In the genomic region with DNA sequence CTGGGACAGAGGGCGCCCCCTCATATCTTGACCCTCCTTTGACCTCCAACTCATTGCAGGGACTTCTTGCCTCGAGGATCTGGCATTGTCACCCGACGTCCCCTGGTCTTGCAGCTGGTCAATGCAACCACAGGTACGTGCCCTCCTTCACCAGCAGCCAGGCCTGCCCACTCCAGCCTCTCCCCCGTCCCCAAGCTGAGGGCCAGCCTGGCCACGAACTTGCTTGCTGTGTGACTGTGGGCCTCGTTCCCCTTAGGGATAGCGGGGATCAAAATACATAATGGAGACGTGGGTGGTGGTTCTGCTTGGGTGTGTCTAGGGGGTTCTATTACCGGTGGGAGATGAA, we compare ENCODE assay signal across 7 cellular contexts. TPM values are rescaled to one million over a fixed set of nuclear protein-coding genes. Genes with fewer than 3 reads are reported as not detected.
DNase-seq lines count a peak whose midpoint lies in the region; ATAC-seq and TF ChIP-seq lines count a peak whose summit lies in the region.

No MANE protein-coding gene starts in this region.

- H3K9me3 Mint-ChIP-seq in activated T-helper 1 cell treated with anti-CD3 and anti-CD28 coated beads, Interleukin-12 subunit alpha, Interleukin-12 subunit beta, Interleukin-2, Interleukin-4 antibody, amounts not matched to agents 30 ng/mL and 10 ng/mL and 1 ng/mL, durations not matched to agents 14 hours and 24 hours and 36 hours = no peaks in the 10 kb centered on the region

- H3K27ac ChIP-seq in HCT116 (ENCODE audit: low read depth, low read length) = peak overlapping the region; percentile 36; the same call in 1 of the 2 replicates
- no peak overlapping the region for H3K27ac ChIP-seq in skeletal muscle tissue (ENCODE audit: low read depth, low read length)
- H3K27ac ChIP-seq in PC-3 (ENCODE audit: low read length) = no peak overlapping the region

- CTCF ChIA-PET in HCT116 (lab: Charles Lee) = interaction anchor here (0.7 to 1.7 kb wide), 4 partner anchors 18 to 93 kb away, joined by 3 to 5 read pairs (median 4); no protein-coding TSS in a partner anchor
- CTCF ChIA-PET in PC-3 (lab: Charles Lee) = interaction anchor here (0.5 kb wide), 1 partner anchor 12 kb away, joined by 7 read pairs; no protein-coding TSS in a partner anchor

- H3K4me3 Mint-ChIP-seq in activated T-helper 1 cell treated with anti-CD3 and anti-CD28 coated beads, Interleukin-12 subunit alpha, Interleukin-12 subunit beta, Interleukin-2, Interleukin-4 antibody, amounts not matched to agents 30 ng/mL and 10 ng/mL and 1 ng/mL, durations not matched to agents 14 hours and 24 hours and 36 hours = peak overlapping the region; percentile 75

- DNase-seq in HCT116 (ENCODE audit: low read depth, low spot score) (no peak), PC-3 (no peak)
- no peak for DNase-seq in activated T-helper 1 cell treated with anti-CD3 and anti-CD28 coated beads, Interleukin-12 subunit alpha, Interleukin-12 subunit beta, Interleukin-2, Interleukin-4 antibody, amounts not matched to agents 30 ng/mL and 10 ng/mL and 1 ng/mL, durations not matched to agents 14 hours and 24 hours and 36 hours (ENCODE audit: low spot score)
- no peak for DNase-seq in stimulated activated CD8-positive, alpha-beta memory T cell treated with anti-CD3 and anti-CD28 coated beads, Interleukin-4, amount 100 ng/mL, for 48 hours

- RAD21 ChIA-PET in HCT116 (lab: Charles Lee; ENCODE audit: low non-redundant PET in 1 of 2, low total read pairs in 2 of 2, uncharacterized antibody in 2 of 2, unreplicated experiment in 2 of 2) = interaction anchor here in 1 of 2 experiments (1.0 kb wide), 1 partner anchor 22 kb away, joined by 3 read pairs; no protein-coding TSS in a partner anchor

- TF ChIP-seq POLR2A in HCT116 (IDR thresholded peaks at IDR 0.05; ENCODE audit: borderline replicate concordance, extremely low read depth, insufficient read depth, insufficient read length) = no peak

- H2AFZ ChIP-seq in HCT116 (ENCODE audit: low read depth, low read length, poor library complexity, severe bottlenecking) (no peak overlapping the region), PC-3 (ENCODE audit: low read length) (no peak overlapping the region)

- H3K9me2 ChIP-seq in HCT116 (ENCODE audit: insufficient read depth) (no peaks in the 10 kb centered on the region), PC-3 (replicated peaks; ENCODE audit: low read length) (no peaks in the 10 kb centered on the region)

- POLR2A ChIA-PET in HCT116 (lab: Charles Lee) = interaction anchor here (0.8 to 1.1 kb wide), 2 partner anchors 25 to 32 kb away, joined by 3 read pairs; no protein-coding TSS in a partner anchor
- POLR2A ChIA-PET in PC-3 (lab: Charles Lee; ENCODE audit: unreplicated experiment) = no interaction called here

- H3K79me2 ChIP-seq in HCT116 (ENCODE audit: insufficient read depth, low read length) (no peaks in the 10 kb centered on the region), PC-3 (ENCODE audit: low read length) (no peaks in the 10 kb centered on the region)

- TF ChIP-seq CTCF in HCT116 (IDR thresholded peaks at IDR 0.05 in 2 of 3, conservative IDR thresholded peaks at IDR 0.05 in 1 of 3; ENCODE audit: borderline replicate concordance in 1 of 3, insufficient read depth in 1 of 3, low read depth in 2 of 3, low read length in 2 of 3) (no peak), PC-3 (conservative IDR thresholded peaks at IDR 0.05; ENCODE audit: low read depth, low read length) (no peak)

- H3K4me1 Mint-ChIP-seq in activated T-helper 1 cell treated with anti-CD3 and anti-CD28 coated beads, Interleukin-12 subunit alpha, Interleukin-12 subunit beta, Interleukin-2, Interleukin-4 antibody, amounts not matched to agents 30 ng/mL and 10 ng/mL and 1 ng/mL, durations not matched to agents 14 hours and 24 hours and 36 hours (ENCODE audit: low read depth) = peaks cover 7% of the 10 kb centered on the region

- H3K9ac ChIP-seq in HCT116 (ENCODE audit: low read length) (peak overlapping the region; percentile 60), iPS-15b (ENCODE audit: low read depth, low read length) (no peak overlapping the region), skeletal muscle tissue (ENCODE audit: low read depth in 1 of 3, low read length in 3 of 3) (peak overlapping the region in 1 of 3 donors; percentile 45), PC-3 (ENCODE audit: low read length) (no peak overlapping the region)

- intact Hi-C loops in HCT116 (cut with micrococcal nuclease) (no loop called here), PC-3 (cut with micrococcal nuclease) (no loop called here)
- intact Hi-C loops in activated T-helper 1 cell treated with anti-CD3 and anti-CD28 coated beads, Interleukin-12 subunit alpha, Interleukin-12 subunit beta, Interleukin-2, Interleukin-4 antibody, amounts not matched to agents 30 ng/mL and 10 ng/mL and 1 ng/mL, durations not matched to agents 14 hours and 24 hours and 36 hours (cut with micrococcal nuclease) = loop anchor here (1.0 to 5.0 kb wide), 10 partner anchors 15 to 810 kb away; partner anchors contain the start of genes BBLN, CIZ1, COQ4 and DNM1

- no peaks in the 10 kb centered on the region for H3K9me3 ChIP-seq in HCT116 (ENCODE audit: control insufficient read depth in 1 of 2, insufficient read depth in 1 of 2, low read depth in 1 of 2, low read length in 2 of 2)
- H3K9me3 ChIP-seq in iPS-15b (ENCODE audit: control insufficient read depth, insufficient read depth, low read length) = no peaks in the 10 kb centered on the region
- H3K9me3 ChIP-seq in skeletal muscle tissue (ENCODE audit: control insufficient read depth in 3 of 3, low read length in 3 of 3) = no peaks in the 10 kb centered on the region
- no peaks in the 10 kb centered on the region for H3K9me3 ChIP-seq in PC-3 (ENCODE audit: low read length)

- H3K4me2 ChIP-seq in HCT116 (ENCODE audit: low read length) (peak overlapping the region; percentile 85), PC-3 (ENCODE audit: low read length) (no peak overlapping the region)

- H3K36me3 ChIP-seq in HCT116 (ENCODE audit: control insufficient read depth in 1 of 2, insufficient read depth in 2 of 2, low read length in 2 of 2) = no peaks in the 10 kb centered on the region
- peaks cover 18% of the 10 kb centered on the region for H3K36me3 ChIP-seq in iPS-15b (ENCODE audit: control insufficient read depth, insufficient read depth, low read length)
- no peaks in the 10 kb centered on the region for H3K36me3 ChIP-seq in skeletal muscle tissue (ENCODE audit: control insufficient read depth in 3 of 3, insufficient read depth in 3 of 3, low read length in 3 of 3)
- H3K36me3 ChIP-seq in PC-3 (ENCODE audit: low read depth, low read length) = no peaks in the 10 kb centered on the region

- H4K20me1 ChIP-seq in HCT116 (ENCODE audit: insufficient read depth) = no peaks in the 10 kb centered on the region
- H4K20me1 ChIP-seq in PC-3 (ENCODE audit: low read length) = no peaks in the 10 kb centered on the region

- peak overlapping the region; percentile 41 to 52 for H3K4me3 ChIP-seq in HCT116 (replicated peaks in 1 of 2; ENCODE audit: low read depth in 1 of 2, low read length in 2 of 2)
- peak overlapping the region; percentile 56 for H3K4me3 ChIP-seq in iPS-15b (ENCODE audit: low read depth, low read length)
- peak overlapping the region in 2 of 3 donors; percentile 77 for H3K4me3 ChIP-seq in skeletal muscle tissue (ENCODE audit: low read length in 3 of 3)
- no peak overlapping the region for H3K4me3 ChIP-seq in PC-3 (ENCODE audit: low read length)

- no peaks in the 10 kb centered on the region for H3K36me3 Mint-ChIP-seq in activated T-helper 1 cell treated with anti-CD3 and anti-CD28 coated beads, Interleukin-12 subunit alpha, Interleukin-12 subunit beta, Interleukin-2, Interleukin-4 antibody, amounts not matched to agents 30 ng/mL and 10 ng/mL and 1 ng/mL, durations not matched to agents 14 hours and 24 hours and 36 hours (ENCODE audit: low read depth)

- H3F3A ChIP-seq in PC-3 (ENCODE audit: low read length, unreplicated experiment) = no peaks in the 10 kb centered on the region

- no peak; the same call in 1 of the 2 replicates for ATAC-seq in HCT116
- ATAC-seq in GM18519 (IDR thresholded peaks at IDR 0.05; ENCODE audit: low FRiP score, unreplicated experiment) = no peak
- ATAC-seq in PC-3 = no peak

- TSS peak; percentile 87 for BruUV-seq in HCT116 (replicated peaks; lab: Mats Ljungman, UMichigan)
- BruUV-seq in PC-3 (replicated peaks; lab: Mats Ljungman, UMichigan) = no TSS peak

- TF ChIP-seq RAD21 in HCT116 (IDR thresholded peaks at IDR 0.05; ENCODE audit: low read depth) = no peak

- peaks cover 1% of the 10 kb centered on the region for H3K27me3 Mint-ChIP-seq in activated T-helper 1 cell treated with anti-CD3 and anti-CD28 coated beads, Interleukin-12 subunit alpha, Interleukin-12 subunit beta, Interleukin-2, Interleukin-4 antibody, amounts not matched to agents 30 ng/mL and 10 ng/mL and 1 ng/mL, durations not matched to agents 14 hours and 24 hours and 36 hours (ENCODE audit: insufficient read depth)

- H3K27me3 ChIP-seq in HCT116 (ENCODE audit: insufficient read depth, low read length) = no peaks in the 10 kb centered on the region
- H3K27me3 ChIP-seq in iPS-15b (ENCODE audit: control insufficient read depth, insufficient read depth, low read length) = no peaks in the 10 kb centered on the region
- H3K27me3 ChIP-seq in skeletal muscle tissue (ENCODE audit: control insufficient read depth in 3 of 3, insufficient read depth in 3 of 3, low read length in 3 of 3) = peaks cover 0 to 3% (median 0%) of the 10 kb centered on the region in 3 donors
- no peaks in the 10 kb centered on the region for H3K27me3 ChIP-seq in PC-3 (ENCODE audit: low read length)

- H3K27ac Mint-ChIP-seq in activated T-helper 1 cell treated with anti-CD3 and anti-CD28 coated beads, Interleukin-12 subunit alpha, Interleukin-12 subunit beta, Interleukin-2, Interleukin-4 antibody, amounts not matched to agents 30 ng/mL and 10 ng/mL and 1 ng/mL, durations not matched to agents 14 hours and 24 hours and 36 hours = peak overlapping the region; percentile 4

- H3K4me1 ChIP-seq in HCT116 (ENCODE audit: control insufficient read depth in 1 of 2, insufficient read depth in 2 of 2, low read length in 2 of 2) = peaks cover 16 to 38% of the 10 kb centered on the region in 2 experiments
- H3K4me1 ChIP-seq in iPS-15b (ENCODE audit: control insufficient read depth, insufficient read depth, low read length) = no peaks in the 10 kb centered on the region
- H3K4me1 ChIP-seq in skeletal muscle tissue (ENCODE audit: control insufficient read depth in 3 of 3, insufficient read depth in 3 of 3, low read length in 3 of 3) = peaks cover 19 to 34% (median 24%) of the 10 kb centered on the region in 3 donors
- H3K4me1 ChIP-seq in PC-3 (ENCODE audit: insufficient read depth, low read length) = peaks cover 10% of the 10 kb centered on the region; the same call in 1 of the 2 replicates

RNA-seq across cellular contexts. Expression of gene DNM1, which starts 15.0 kb away (rescaled TPM):
- total RNA-seq in HCT116 (2021; ENCODE audit: unreplicated experiment) (12.0 TPM), skeletal muscle tissue (20.4 TPM), PC-3 (2014; rRNA removed) (24.1 and 36.4 TPM in 2 replicates)
- 10.3 and 11.1 TPM in 2 replicates for polyA plus RNA-seq in HCT116 (2012)
- total RNA-seq in activated T-helper 1 cell treated with anti-CD3 and anti-CD28 coated beads, Interleukin-12 subunit alpha, Interleukin-12 subunit beta, Interleukin-2, Interleukin-4 antibody, amounts not matched to agents 30 ng/mL and 10 ng/mL and 1 ng/mL, durations not matched to agents 14 hours and 24 hours and 36 hours = 1.4 and 1.8 TPM in 2 replicates

RNA-seq across cellular contexts. Expression of gene CIZ1, which starts 26.8 kb away (rescaled TPM):
- total RNA-seq in HCT116 (2021; ENCODE audit: unreplicated experiment) (144 TPM), skeletal muscle tissue (12.0 TPM), PC-3 (2014; rRNA removed) (46.1 and 67.7 TPM in 2 replicates)
- 132 and 147 TPM in 2 replicates for polyA plus RNA-seq in HCT116 (2012)
- 154 and 158 TPM in 2 replicates for total RNA-seq in activated T-helper 1 cell treated with anti-CD3 and anti-CD28 coated beads, Interleukin-12 subunit alpha, Interleukin-12 subunit beta, Interleukin-2, Interleukin-4 antibody, amounts not matched to agents 30 ng/mL and 10 ng/mL and 1 ng/mL, durations not matched to agents 14 hours and 24 hours and 36 hours

RNA-seq across cellular contexts. Expression of gene GOLGA2, which starts 57.7 kb away (rescaled TPM):
- 67.0 TPM for total RNA-seq in HCT116 (2021; ENCODE audit: unreplicated experiment)
- polyA plus RNA-seq in HCT116 (2012) = 53.1 and 64.9 TPM in 2 replicates
- total RNA-seq in activated T-helper 1 cell treated with anti-CD3 and anti-CD28 coated beads, Interleukin-12 subunit alpha, Interleukin-12 subunit beta, Interleukin-2, Interleukin-4 antibody, amounts not matched to agents 30 ng/mL and 10 ng/mL and 1 ng/mL, durations not matched to agents 14 hours and 24 hours and 36 hours = 52.3 and 53.0 TPM in 2 replicates
- total RNA-seq in skeletal muscle tissue = 85.1 TPM
- 60.5 and 86.1 TPM in 2 replicates for total RNA-seq in PC-3 (2014; rRNA removed)

RNA-seq across cellular contexts. Expression of gene SWI5, which starts 57.9 kb away (rescaled TPM):
- total RNA-seq in HCT116 (2021; ENCODE audit: unreplicated experiment) (22.4 TPM), skeletal muscle tissue (17.7 TPM), PC-3 (2014; rRNA removed) (63.1 and 66.8 TPM in 2 replicates)
- polyA plus RNA-seq in HCT116 (2012) = 42.4 and 51.4 TPM in 2 replicates
- 10.4 and 13.3 TPM in 2 replicates for total RNA-seq in activated T-helper 1 cell treated with anti-CD3 and anti-CD28 coated beads, Interleukin-12 subunit alpha, Interleukin-12 subunit beta, Interleukin-2, Interleukin-4 antibody, amounts not matched to agents 30 ng/mL and 10 ng/mL and 1 ng/mL, durations not matched to agents 14 hours and 24 hours and 36 hours

RNA-seq across cellular contexts. Expression of gene BBLN, which starts 58.1 kb away (rescaled TPM):
- total RNA-seq in HCT116 (2021; ENCODE audit: unreplicated experiment) (119 TPM), skeletal muscle tissue (7.8 TPM), PC-3 (2014; rRNA removed) (158 and 171 TPM in 2 replicates)
- 113 and 131 TPM in 2 replicates for polyA plus RNA-seq in HCT116 (2012)
- total RNA-seq in activated T-helper 1 cell treated with anti-CD3 and anti-CD28 coated beads, Interleukin-12 subunit alpha, Interleukin-12 subunit beta, Interleukin-2, Interleukin-4 antibody, amounts not matched to agents 30 ng/mL and 10 ng/mL and 1 ng/mL, durations not matched to agents 14 hours and 24 hours and 36 hours = 97.3 and 106 TPM in 2 replicates
